In genomic region chr1:7069888-7070287, GRCh38 we compare ENCODE assay signal across 10 cellular contexts.
DNase-seq lines count a peak whose midpoint lies in the region; ATAC-seq and TF ChIP-seq lines count a peak whose summit lies in the region.
"Had no signal": no experiment of that assay in that cellular context is flagged by ENCODE, and none has a peak within 500 bp of the region (broad histone marks: within the 10 kb centered on the region; RNA-seq: fewer than 3 reads in every experiment).

No MANE protein-coding gene starts in this region.

- no peaks in the 10 kb centered on the region for H3K9me3 ChIP-seq in stomach smooth muscle (ENCODE audit: control insufficient read depth in 2 of 2, low read length in 2 of 2)
- H3K9me3 ChIP-seq in CD4-positive, alpha-beta T cell (ENCODE audit: control insufficient read depth, low read length): no peaks in the 10 kb centered on the region
- H3K9me3 ChIP-seq: prostate gland had no signal

- H3K27me3 Mint-ChIP-seq in HFFc6 (ENCODE audit: insufficient read depth): peaks cover 33% of the 10 kb centered on the region
- peaks cover 45% of the 10 kb centered on the region for H3K27me3 Mint-ChIP-seq in CD4-positive, alpha-beta T cell

- H3K9me3 Mint-ChIP-seq in HFFc6: no peaks in the 10 kb centered on the region
- no peaks in the 10 kb centered on the region for H3K9me3 Mint-ChIP-seq in CD4-positive, alpha-beta T cell

- peak overlapping the region; percentile 85 for H3K4me3 Mint-ChIP-seq in HFFc6
- H3K4me3 Mint-ChIP-seq in CD4-positive, alpha-beta T cell: no peak overlapping the region

- intact Hi-C loops in dorsolateral prefrontal cortex (cut with DNase I): loop anchor here (2.0 to 10.0 kb wide), 7 partner anchors 145 to 577 kb away; no protein-coding TSS in a partner anchor
- intact Hi-C loops in left colon (cut with DNase I, micrococcal nuclease): loop anchor here (5.0 to 10.0 kb wide), 3 partner anchors 275 to 348 kb away; no protein-coding TSS in a partner anchor
- intact Hi-C loops in CD4-positive, alpha-beta T cell (cut with DNase I, micrococcal nuclease): loop anchor here (1.0 to 2.0 kb wide), 4 partner anchors 274 to 351 kb away; no protein-coding TSS in a partner anchor

- H3K27ac Mint-ChIP-seq in HFFc6: no peak overlapping the region
- no peak overlapping the region for H3K27ac Mint-ChIP-seq in CD4-positive, alpha-beta T cell

- DNase-seq in HFFc6: no peak
- peak in 1 of 10 donors; percentile 20 for DNase-seq in dorsolateral prefrontal cortex
- no peak for DNase-seq in left colon
- DNase-seq in kidney glomerular epithelial cell (lab: John Stamatoyannopoulos, UW): no peak
- DNase-seq in HT-29 (ENCODE audit: low spot score): no peak
- DNase-seq in CD4-positive, alpha-beta T cell: no peak

- no peak overlapping the region for H3K9ac ChIP-seq in stomach smooth muscle (ENCODE audit: low read length in 2 of 2)

- H3K4me1 ChIP-seq in stomach smooth muscle (ENCODE audit: control insufficient read depth, insufficient read depth, low read length): peaks cover 6% of the 10 kb centered on the region
- H3K4me1 ChIP-seq: prostate gland had no signal

- H3K27me3 ChIP-seq in dorsolateral prefrontal cortex: no peaks in the 10 kb centered on the region
- peaks cover 0 to 8% of the 10 kb centered on the region in 2 donors for H3K27me3 ChIP-seq in stomach smooth muscle (ENCODE audit: control insufficient read depth in 1 of 2, insufficient read depth in 2 of 2, low read length in 2 of 2)
- peaks cover 21% of the 10 kb centered on the region for H3K27me3 ChIP-seq in CD4-positive, alpha-beta T cell (ENCODE audit: control insufficient read depth, insufficient read depth, low read length)

- POLR2A ChIA-PET in CD4-positive, alpha-beta T cell (lab: Charles Lee): no interaction called here

- H3K27ac ChIP-seq in dorsolateral prefrontal cortex (peak overlapping the region in 3 of 59 donors; percentile 6 to 53 (median 46)), stomach smooth muscle (ENCODE audit: low read length) (no peak overlapping the region)
- H3K27ac ChIP-seq in CD4-positive, alpha-beta T cell (ENCODE audit: low read depth, low read length): no peak overlapping the region
- H3K27ac ChIP-seq: prostate gland, VCaP had no signal

- H3K36me3 ChIP-seq in stomach smooth muscle (ENCODE audit: control insufficient read depth in 2 of 2, insufficient read depth in 2 of 2, low read length in 2 of 2): no peaks in the 10 kb centered on the region
- H3K36me3 ChIP-seq: prostate gland had no signal

- peak overlapping the region in 58 of 59 donors; percentile 15 to 66 (median 40) for H3K4me3 ChIP-seq in dorsolateral prefrontal cortex
- H3K4me3 ChIP-seq in stomach smooth muscle (ENCODE audit: low read length in 2 of 2): peak overlapping the region; percentile 67 to 73

- CTCF ChIA-PET in CD4-positive, alpha-beta T cell (lab: Charles Lee): interaction anchor here (0.8 to 1.9 kb wide), 3 partner anchors 10 to 350 kb away, joined by 3 to 8 read pairs (median 3); no protein-coding TSS in a partner anchor

- H3K4me1 Mint-ChIP-seq in HFFc6 (ENCODE audit: low read depth): no peaks in the 10 kb centered on the region
- peaks cover 7% of the 10 kb centered on the region for H3K4me1 Mint-ChIP-seq in CD4-positive, alpha-beta T cell (ENCODE audit: low read depth)

- ATAC-seq in left colon (peak; percentile 19), GM21723 (IDR thresholded peaks at IDR 0.05; ENCODE audit: unreplicated experiment) (no peak)
- no peak for ATAC-seq in CD4-positive, alpha-beta T cell (ENCODE audit: poor library complexity)

- H3K36me3 Mint-ChIP-seq in HFFc6 (ENCODE audit: low read depth): no peaks in the 10 kb centered on the region
- H3K36me3 Mint-ChIP-seq in CD4-positive, alpha-beta T cell (ENCODE audit: low read depth): no peaks in the 10 kb centered on the region

- no peak for TF ChIP-seq CTCF in HFFc6 (IDR thresholded peaks at IDR 0.05)
- no peak for TF ChIP-seq CTCF in dorsolateral prefrontal cortex (IDR thresholded peaks at IDR 0.05 in 54 of 56, conservative IDR thresholded peaks at IDR 0.05 in 2 of 56; ENCODE audit: low read depth in 1 of 56, partially characterized antibody in 56 of 56)
- no peak for TF ChIP-seq CTCF in CD4-positive, alpha-beta T cell (IDR thresholded peaks at IDR 0.05)
